25 cellular contexts compared by ENCODE assay signal in genomic region chr4:142683997-142684396, GRCh38.
"Had no signal": no experiment of that assay in that cellular context is flagged by ENCODE, and none has a peak within 500 bp of the region (broad histone marks: within the 10 kb centered on the region; RNA-seq: fewer than 3 reads in every experiment).

No MANE protein-coding gene starts in this region.

- H3K27me3 ChIP-seq: brain microvascular endothelial cell, gastroesophageal sphincter, heart left ventricle, pancreas, right atrium auricular region, upper lobe of right lung had no signal

- H3K4me1 Mint-ChIP-seq: memory B cell, nephron progenitor cell had no signal

- H3K27me3 Mint-ChIP-seq: activated CD4-positive, alpha-beta T cell treated with anti-CD3 and anti-CD28 coated beads, Interleukin-2, amount 10 ng/mL, durations not matched to agents 7 days and 5 days; activated naive CD8-positive, alpha-beta T cell treated with anti-CD3 and anti-CD28 coated beads, Interleukin-2, amount 50 U/mL, for 24 hours; memory B cell had no signal

- H3K4me1 ChIP-seq: pancreas, psoas muscle, right atrium auricular region, upper lobe of right lung had no signal

- H3K27ac ChIP-seq: brain microvascular endothelial cell, gastroesophageal sphincter, heart left ventricle, pancreas, psoas muscle, right atrium auricular region, upper lobe of right lung, WERI-Rb-1 had no signal

- H3K9me3 Mint-ChIP-seq: activated naive CD8-positive, alpha-beta T cell treated with anti-CD3 and anti-CD28 coated beads, Interleukin-2, amount 50 U/mL, for 24 hours; nephron progenitor cell had no signal

- H3K4me3 ChIP-seq: gastroesophageal sphincter, heart left ventricle, pancreas, psoas muscle, right atrium auricular region, upper lobe of right lung had no signal

- H3K4me3 Mint-ChIP-seq: activated CD4-positive, alpha-beta T cell treated with anti-CD3 and anti-CD28 coated beads, Interleukin-2, amount 10 ng/mL, durations not matched to agents 7 days and 5 days; activated CD8-positive, alpha-beta T cell treated with anti-CD3 and anti-CD28 coated beads, Interleukin-2, amount 10 ng/mL, durations not matched to agents 7 days and 5 days; activated naive CD8-positive, alpha-beta T cell treated with anti-CD3 and anti-CD28 coated beads, Interleukin-2, amount 50 U/mL, for 24 hours; activated T-helper 1 cell treated with anti-CD3 and anti-CD28 coated beads, Interleukin-12 subunit alpha, Interleukin-12 subunit beta, Interleukin-2, Interleukin-4 antibody, amounts not matched to agents 30 ng/mL and 10 ng/mL and 1 ng/mL, durations not matched to agents 14 hours and 24 hours and 36 hours; memory B cell; nephron progenitor cell had no signal

- H3K27ac Mint-ChIP-seq: activated CD4-positive, alpha-beta T cell treated with anti-CD3 and anti-CD28 coated beads, Interleukin-2, amount 10 ng/mL, durations not matched to agents 7 days and 5 days; activated CD8-positive, alpha-beta T cell treated with anti-CD3 and anti-CD28 coated beads, Interleukin-2, amount 10 ng/mL, durations not matched to agents 7 days and 5 days; activated naive CD8-positive, alpha-beta T cell treated with anti-CD3 and anti-CD28 coated beads, Interleukin-2, amount 50 U/mL, for 24 hours; activated T-helper 1 cell treated with anti-CD3 and anti-CD28 coated beads, Interleukin-12 subunit alpha, Interleukin-12 subunit beta, Interleukin-2, Interleukin-4 antibody, amounts not matched to agents 30 ng/mL and 10 ng/mL and 1 ng/mL, durations not matched to agents 14 hours and 24 hours and 36 hours; memory B cell; nephron progenitor cell had no signal

- H3K36me3 ChIP-seq: brain microvascular endothelial cell, gastroesophageal sphincter, heart left ventricle, pancreas, right atrium auricular region, upper lobe of right lung, WERI-Rb-1 had no signal

- H3K36me3 Mint-ChIP-seq: memory B cell had no signal

- ATAC-seq: activated CD8-positive, alpha-beta T cell treated with anti-CD3 and anti-CD28 coated beads, Interleukin-2, amount 10 ng/mL, durations not matched to agents 7 days and 5 days; activated naive CD8-positive, alpha-beta T cell treated with anti-CD3 and anti-CD28 coated beads, Interleukin-2, amount 50 U/mL, for 24 hours; gastroesophageal sphincter; heart left ventricle; left cardiac atrium; pancreas; psoas muscle; stimulated activated naive CD8-positive, alpha-beta T cell treated with anti-CD3 and anti-CD28 coated beads, Interleukin-15, Interleukin-2, amounts not matched to agents 100 U/mL and 50 U/mL, for 24 hours; upper lobe of right lung had no signal

- DNase-seq: activated CD4-positive, alpha-beta T cell treated with anti-CD3 and anti-CD28 coated beads, Interleukin-2, amount 10 ng/mL, durations not matched to agents 7 days and 5 days; activated CD4-positive, CD25-positive, alpha-beta regulatory T cell treated with anti-CD3 and anti-CD28 coated beads, Interleukin-2, amount 50 U/mL, for 72 hours; activated CD8-positive, alpha-beta T cell treated with anti-CD3 and anti-CD28 coated beads, Interleukin-2, amount 10 ng/mL, durations not matched to agents 7 days and 5 days; activated gamma-delta T cell; activated naive CD4-positive, alpha-beta T cell treated with anti-CD3 and anti-CD28 coated beads, Interleukin-2, amount 50 U/mL, for 16 hours; activated naive CD8-positive, alpha-beta T cell treated with anti-CD3 and anti-CD28 coated beads, Interleukin-2, amount 50 U/mL, for 24 hours; anterior cingulate cortex; brain microvascular endothelial cell; caudate nucleus; dermis blood vessel endothelial cell; effector CD8-positive, alpha-beta T cell; heart left ventricle; left cardiac atrium; nephron progenitor cell; pancreas; psoas muscle; stimulated activated CD4-positive, alpha-beta T cell treated with anti-CD3 and anti-CD28 coated beads, Interleukin-12 subunit alpha, Interleukin-12 subunit beta, amount 100 ng/mL, for 4 hours; stimulated activated CD4-positive, alpha-beta T cell treated with anti-CD3 and anti-CD28 coated beads, Interleukin-4, amount 100 ng/mL, for 4 hours; stimulated activated naive CD8-positive, alpha-beta T cell treated with anti-CD3 and anti-CD28 coated beads, Interleukin-15, Interleukin-2, amounts not matched to agents 100 U/mL and 50 U/mL, for 24 hours; upper lobe of right lung; WERI-Rb-1 had no signal

- H3K9me3 ChIP-seq: gastroesophageal sphincter, heart left ventricle, pancreas, psoas muscle, right atrium auricular region, upper lobe of right lung had no signal
